In the genomic region with DNA sequence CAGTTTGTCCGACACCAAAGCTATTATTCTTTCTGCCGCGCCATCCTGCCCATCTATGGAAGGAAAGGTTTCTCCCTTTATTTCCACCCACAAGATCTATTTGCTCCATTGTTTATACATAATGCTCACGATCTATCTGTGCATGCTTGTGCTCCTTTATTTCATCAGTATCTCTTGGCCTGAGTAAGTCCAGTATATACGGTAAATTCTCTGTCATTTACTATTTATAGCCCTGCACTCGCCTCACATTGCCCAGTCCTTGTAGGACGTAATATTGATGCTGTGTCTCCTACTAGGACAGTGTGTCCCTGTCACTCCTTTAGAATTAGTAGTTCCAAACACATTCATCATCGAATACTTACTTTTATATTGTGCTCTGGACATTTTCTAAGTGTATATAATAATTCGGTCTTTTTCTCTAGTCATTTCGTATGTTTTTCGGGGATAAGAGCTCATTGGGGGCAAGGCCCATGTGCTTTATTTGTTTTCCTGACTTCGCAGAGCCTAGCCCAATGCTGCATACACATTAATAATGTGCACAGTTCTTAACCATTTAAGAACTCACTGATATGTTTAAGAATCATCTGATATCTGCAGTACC, we compare ENCODE assay signal across 1 cellular context.
TF ChIP-seq lines count a peak whose summit lies in the region.

No MANE protein-coding gene starts in this region.

TF ChIP-seq in GM12878, 131 proteins besides CTCF, POLR2A, EP300 and RAD21 (continued from another document):
- TF ChIP-seq, protein P1, sequence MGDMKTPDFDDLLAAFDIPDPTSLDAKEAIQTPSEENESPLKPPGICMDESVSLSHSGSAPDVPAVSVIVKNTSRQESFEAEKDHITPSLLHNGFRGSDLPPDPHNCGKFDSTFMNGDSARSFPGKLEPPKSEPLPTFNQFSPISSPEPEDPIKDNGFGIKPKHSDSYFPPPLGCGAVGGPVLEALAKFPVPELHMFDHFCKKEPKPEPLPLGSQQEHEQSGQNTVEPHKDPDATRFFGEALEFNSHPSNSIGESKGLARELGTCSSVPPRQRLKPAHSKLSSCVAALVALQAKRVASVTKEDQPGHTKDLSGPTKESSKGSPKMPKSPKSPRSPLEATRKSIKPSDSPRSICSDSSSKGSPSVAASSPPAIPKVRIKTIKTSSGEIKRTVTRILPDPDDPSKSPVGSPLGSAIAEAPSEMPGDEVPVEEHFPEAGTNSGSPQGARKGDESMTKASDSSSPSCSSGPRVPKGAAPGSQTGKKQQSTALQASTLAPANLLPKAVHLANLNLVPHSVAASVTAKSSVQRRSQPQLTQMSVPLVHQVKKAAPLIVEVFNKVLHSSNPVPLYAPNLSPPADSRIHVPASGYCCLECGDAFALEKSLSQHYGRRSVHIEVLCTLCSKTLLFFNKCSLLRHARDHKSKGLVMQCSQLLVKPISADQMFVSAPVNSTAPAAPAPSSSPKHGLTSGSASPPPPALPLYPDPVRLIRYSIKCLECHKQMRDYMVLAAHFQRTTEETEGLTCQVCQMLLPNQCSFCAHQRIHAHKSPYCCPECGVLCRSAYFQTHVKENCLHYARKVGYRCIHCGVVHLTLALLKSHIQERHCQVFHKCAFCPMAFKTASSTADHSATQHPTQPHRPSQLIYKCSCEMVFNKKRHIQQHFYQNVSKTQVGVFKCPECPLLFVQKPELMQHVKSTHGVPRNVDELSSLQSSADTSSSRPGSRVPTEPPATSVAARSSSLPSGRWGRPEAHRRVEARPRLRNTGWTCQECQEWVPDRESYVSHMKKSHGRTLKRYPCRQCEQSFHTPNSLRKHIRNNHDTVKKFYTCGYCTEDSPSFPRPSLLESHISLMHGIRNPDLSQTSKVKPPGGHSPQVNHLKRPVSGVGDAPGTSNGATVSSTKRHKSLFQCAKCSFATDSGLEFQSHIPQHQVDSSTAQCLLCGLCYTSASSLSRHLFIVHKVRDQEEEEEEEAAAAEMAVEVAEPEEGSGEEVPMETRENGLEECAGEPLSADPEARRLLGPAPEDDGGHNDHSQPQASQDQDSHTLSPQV (IDR thresholded peaks at IDR 0.05) = no peak
- TF ChIP-seq TAF1 (IDR thresholded peaks at IDR 0.05; ENCODE audit: borderline replicate concordance, low read depth, low read length) = no peak
- TF ChIP-seq TCF3 (IDR thresholded peaks at IDR 0.05; ENCODE audit: borderline replicate concordance, insufficient read depth, low read depth, low read length) = no peak
- TF ChIP-seq, protein P2, sequence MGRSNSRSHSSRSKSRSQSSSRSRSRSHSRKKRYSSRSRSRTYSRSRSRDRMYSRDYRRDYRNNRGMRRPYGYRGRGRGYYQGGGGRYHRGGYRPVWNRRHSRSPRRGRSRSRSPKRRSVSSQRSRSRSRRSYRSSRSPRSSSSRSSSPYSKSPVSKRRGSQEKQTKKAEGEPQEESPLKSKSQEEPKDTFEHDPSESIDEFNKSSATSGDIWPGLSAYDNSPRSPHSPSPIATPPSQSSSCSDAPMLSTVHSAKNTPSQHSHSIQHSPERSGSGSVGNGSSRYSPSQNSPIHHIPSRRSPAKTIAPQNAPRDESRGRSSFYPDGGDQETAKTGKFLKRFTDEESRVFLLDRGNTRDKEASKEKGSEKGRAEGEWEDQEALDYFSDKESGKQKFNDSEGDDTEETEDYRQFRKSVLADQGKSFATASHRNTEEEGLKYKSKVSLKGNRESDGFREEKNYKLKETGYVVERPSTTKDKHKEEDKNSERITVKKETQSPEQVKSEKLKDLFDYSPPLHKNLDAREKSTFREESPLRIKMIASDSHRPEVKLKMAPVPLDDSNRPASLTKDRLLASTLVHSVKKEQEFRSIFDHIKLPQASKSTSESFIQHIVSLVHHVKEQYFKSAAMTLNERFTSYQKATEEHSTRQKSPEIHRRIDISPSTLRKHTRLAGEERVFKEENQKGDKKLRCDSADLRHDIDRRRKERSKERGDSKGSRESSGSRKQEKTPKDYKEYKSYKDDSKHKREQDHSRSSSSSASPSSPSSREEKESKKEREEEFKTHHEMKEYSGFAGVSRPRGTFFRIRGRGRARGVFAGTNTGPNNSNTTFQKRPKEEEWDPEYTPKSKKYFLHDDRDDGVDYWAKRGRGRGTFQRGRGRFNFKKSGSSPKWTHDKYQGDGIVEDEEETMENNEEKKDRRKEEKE (IDR thresholded peaks at IDR 0.05) = no peak
- no peak for TF ChIP-seq CBX5 (IDR thresholded peaks at IDR 0.05; ENCODE audit: low read depth)
- TF ChIP-seq HCFC1 (IDR thresholded peaks at IDR 0.05; ENCODE audit: low read length) = no peak
- TF ChIP-seq, protein P3, sequence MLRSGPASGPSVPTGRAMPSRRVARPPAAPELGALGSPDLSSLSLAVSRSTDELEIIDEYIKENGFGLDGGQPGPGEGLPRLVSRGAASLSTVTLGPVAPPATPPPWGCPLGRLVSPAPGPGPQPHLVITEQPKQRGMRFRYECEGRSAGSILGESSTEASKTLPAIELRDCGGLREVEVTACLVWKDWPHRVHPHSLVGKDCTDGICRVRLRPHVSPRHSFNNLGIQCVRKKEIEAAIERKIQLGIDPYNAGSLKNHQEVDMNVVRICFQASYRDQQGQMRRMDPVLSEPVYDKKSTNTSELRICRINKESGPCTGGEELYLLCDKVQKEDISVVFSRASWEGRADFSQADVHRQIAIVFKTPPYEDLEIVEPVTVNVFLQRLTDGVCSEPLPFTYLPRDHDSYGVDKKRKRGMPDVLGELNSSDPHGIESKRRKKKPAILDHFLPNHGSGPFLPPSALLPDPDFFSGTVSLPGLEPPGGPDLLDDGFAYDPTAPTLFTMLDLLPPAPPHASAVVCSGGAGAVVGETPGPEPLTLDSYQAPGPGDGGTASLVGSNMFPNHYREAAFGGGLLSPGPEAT (IDR thresholded peaks at IDR 0.05; ENCODE audit: low read depth) = no peak
- no peak for TF ChIP-seq ESRRA (IDR thresholded peaks at IDR 0.05; ENCODE audit: low read length)
- TF ChIP-seq JUNB (IDR thresholded peaks at IDR 0.05) = no peak
